ENCODE assay signal across 18 cellular contexts in genomic region chr3:72776-73175, GRCh38.
A peak's percentile ranks its signal among the peaks of the same experiment; 100 is the strongest.
DNase-seq lines count a peak whose midpoint lies in the region; ATAC-seq and TF ChIP-seq lines count a peak whose summit lies in the region.
"Had no signal": no experiment of that assay in that cellular context is flagged by ENCODE, and none has a peak within 500 bp of the region (broad histone marks: within the 10 kb centered on the region; RNA-seq: fewer than 3 reads in every experiment).

No MANE protein-coding gene starts in this region.

- H3K27me3 ChIP-seq in colonic mucosa (no peaks in the 10 kb centered on the region), iPS-20b (ENCODE audit: insufficient read depth, low read length) (no peaks in the 10 kb centered on the region)
- H3K27me3 ChIP-seq: SJCRH30 had no signal

- H3K9ac ChIP-seq in colonic mucosa (ENCODE audit: low read depth in 2 of 2, low read length in 2 of 2) (no peak overlapping the region), iPS-20b (ENCODE audit: low read depth, low read length) (peak overlapping the region; percentile 10; the same call in 1 of the 2 replicates)

- H3K9me3 ChIP-seq in colonic mucosa (no peaks in the 10 kb centered on the region), iPS-20b (ENCODE audit: insufficient read depth, low read depth, low read length) (no peaks in the 10 kb centered on the region)
- H3K9me3 ChIP-seq: prostate gland, SJCRH30, thoracic aorta had no signal

- no peaks in the 10 kb centered on the region for H3K4me1 ChIP-seq in colonic mucosa
- H3K4me1 ChIP-seq in iPS-20b (ENCODE audit: insufficient read depth, low read length), result peaks cover 11% of the 10 kb centered on the region; the same call in 1 of the 2 replicates
- H3K4me1 ChIP-seq: prostate gland had no signal

- DNase-seq in Ammon's horn (ENCODE audit: low spot score) (peak; percentile 48), colonic mucosa (no peak), sciatic nerve (ENCODE audit: low spot score) (no peak), occipital lobe (lab: John Stamatoyannopoulos, UW) (no peak), RWPE1 (ENCODE audit: low spot score) (no peak), AG08396 (ENCODE audit: low spot score) (no peak)
- DNase-seq: activated CD4-positive, CD25-positive, alpha-beta regulatory T cell treated with anti-CD3 and anti-CD28 coated beads, Interleukin-2, amount 50 U/mL, for 72 hours; activated naive CD4-positive, alpha-beta T cell treated with anti-CD3 and anti-CD28 coated beads, Interleukin-2, amount 50 U/mL, for 16 hours; CD8-positive, alpha-beta T cell; central memory CD4-positive, alpha-beta T cell; NCI-H146; NCI-H446 treated with DMSO at 0.1 percent for 48 hours; SJCRH30; stimulated activated CD4-positive, alpha-beta T cell treated with anti-CD3 and anti-CD28 coated beads, Interleukin-1b, Interleukin-23, amount 100 ng/mL, for 48 hours had no signal

- CTCF ChIA-PET in RWPE1 (lab: Yijun Ruan, JAX), result no interaction called here

- H3K4me3 ChIP-seq in colonic mucosa (no peak overlapping the region), iPS-20b (ENCODE audit: low read length) (no peak overlapping the region)
- H3K4me3 ChIP-seq: prostate gland, SJCRH30, thoracic aorta had no signal

- intact Hi-C loops in colonic mucosa (cut with DNase I), result no loop called here
- intact Hi-C loops in sciatic nerve (cut with DNase I), result no loop called here

- TF ChIP-seq CTCF in colonic mucosa (IDR thresholded peaks at IDR 0.05) (no peak), RWPE1 (conservative IDR thresholded peaks at IDR 0.05; ENCODE audit: low read depth) (no peak)

- H3K36me3 ChIP-seq in colonic mucosa (no peaks in the 10 kb centered on the region), iPS-20b (ENCODE audit: insufficient read depth, low read depth, low read length) (no peaks in the 10 kb centered on the region)
- H3K36me3 ChIP-seq: prostate gland, SJCRH30, thoracic aorta had no signal

- ATAC-seq in sciatic nerve (peak; percentile 94), GM21786 (IDR thresholded peaks at IDR 0.05; ENCODE audit: unreplicated experiment) (no peak)
- ATAC-seq: CD8-positive, alpha-beta T cell had no signal

- H3K27ac ChIP-seq in colonic mucosa (peak overlapping the region; percentile 33), iPS-20b (ENCODE audit: low read length) (no peak overlapping the region), RWPE1 (no peak overlapping the region)
- H3K27ac ChIP-seq: prostate gland, SJCRH30, thoracic aorta had no signal

- POLR2A ChIA-PET in RWPE1 (lab: Yijun Ruan, JAX; ENCODE audit: low non-redundant PET), result no interaction called here
